8 cellular contexts compared by ENCODE assay signal in genomic region chr2:221571391-221572179, GRCh38. TPM values are rescaled to one million over a fixed set of nuclear protein-coding genes. Genes with fewer than 3 reads are reported as not detected.
DNase-seq lines count a peak whose midpoint lies in the region; ATAC-seq, FAIRE-seq and TF ChIP-seq lines count a peak whose summit lies in the region.

No MANE protein-coding gene starts in this region.

- H3K36me3 ChIP-seq in SK-N-SH (replicated peaks in 1 of 2; ENCODE audit: control insufficient read depth in 1 of 2, insufficient read depth in 2 of 2, low read length in 1 of 2) (no peaks in the 10 kb centered on the region), brain microvascular endothelial cell (replicated peaks) (no peaks in the 10 kb centered on the region), small intestine (ENCODE audit: control insufficient read depth in 2 of 2, insufficient read depth in 2 of 2, low read length in 2 of 2) (no peaks in the 10 kb centered on the region)

- CTCF ChIA-PET in SK-N-SH (lab: Yijun Ruan, JAX): interaction anchor here (2.5 kb wide), 2 partner anchors 877 to 889 kb away, joined by 11 to 18 read pairs; no protein-coding TSS in a partner anchor

- H3K9me2 ChIP-seq in SK-N-SH: no peaks in the 10 kb centered on the region

- H3K9me3 ChIP-seq in SK-N-SH (no peaks in the 10 kb centered on the region), small intestine (ENCODE audit: control insufficient read depth, low read depth) (no peaks in the 10 kb centered on the region)

- H2AFZ ChIP-seq in SK-N-SH (ENCODE audit: low read depth): peak overlapping the region; percentile 88

- H3K27ac ChIP-seq in SK-N-SH (ENCODE audit: low read depth in 2 of 2, low read length in 1 of 2) (no peak overlapping the region), brain microvascular endothelial cell (no peak overlapping the region), small intestine (ENCODE audit: low read depth in 1 of 2, low read length in 1 of 2) (no peak overlapping the region)

- H3K4me3 ChIP-seq in SK-N-SH (ENCODE audit: low read depth in 2 of 2, low read length in 1 of 2): peak overlapping the region; percentile 50 to 74
- peak overlapping the region; percentile 76 for H3K4me3 ChIP-seq in brain microvascular endothelial cell (ENCODE audit: low read depth, low read length)
- peak overlapping the region; percentile 47 to 57 for H3K4me3 ChIP-seq in small intestine (ENCODE audit: low read depth in 1 of 2, low read length in 2 of 2)

- no peaks in the 10 kb centered on the region for H3K79me2 ChIP-seq in SK-N-SH (ENCODE audit: insufficient read depth)

- H4K20me1 ChIP-seq in SK-N-SH (ENCODE audit: insufficient read depth): no peaks in the 10 kb centered on the region

- FAIRE-seq in small intestine (lab: Jason Lieb, UNC): no peak

- no peak for DNase-seq in activated CD4-positive, CD25-positive, alpha-beta regulatory T cell (lab: John Stamatoyannopoulos, UW)
- DNase-seq in SK-N-SH (peak; percentile 16), brain microvascular endothelial cell (peak; percentile 32), iPS-NIHi11 (ENCODE audit: low spot score) (peak; percentile 33), small intestine (no peak)
- no peak for DNase-seq in central memory CD4-positive, alpha-beta T cell

- TF ChIP-seq CTCF in SK-N-SH (IDR thresholded peaks at IDR 0.05): no peak
- no peak for TF ChIP-seq CTCF in brain microvascular endothelial cell (IDR thresholded peaks at IDR 0.05; ENCODE audit: low read depth, low read length, missing control alignments)

- peaks cover 47% of the 10 kb centered on the region for H3K27me3 ChIP-seq in SK-N-SH (ENCODE audit: insufficient read depth)
- no peaks in the 10 kb centered on the region for H3K27me3 ChIP-seq in brain microvascular endothelial cell (replicated peaks)
- peaks cover 0 to 12% of the 10 kb centered on the region in 2 donors for H3K27me3 ChIP-seq in small intestine (ENCODE audit: control insufficient read depth in 2 of 2, insufficient read depth in 2 of 2, low read length in 2 of 2)

- in situ Hi-C loops in brain microvascular endothelial cell (cut with HindIII; ENCODE audit: low pct_ligation_motif_present, low sequenced_read_pairs): no loop called here

- TF ChIP-seq RAD21 in SK-N-SH (IDR thresholded peaks at IDR 0.05; ENCODE audit: low read length): no peak

- H3K9ac ChIP-seq in SK-N-SH: no peak overlapping the region; the same call in 1 of the 2 replicates

- POLR2A ChIA-PET in SK-N-SH (lab: Yijun Ruan, JAX): no interaction called here

- H3K4me1 ChIP-seq in SK-N-SH (ENCODE audit: control insufficient read depth in 1 of 2, insufficient read depth in 2 of 2, low read depth in 1 of 2, low read length in 1 of 2) (peaks cover 0 to 10% of the 10 kb centered on the region in 2 experiments; a peak in 1 of 4 replicates), small intestine (ENCODE audit: control insufficient read depth in 2 of 2, insufficient read depth in 1 of 2, low read depth in 1 of 2, low read length in 1 of 2) (peaks cover 0 to 7% of the 10 kb centered on the region in 2 donors)

- ATAC-seq in activated CD4-positive, CD25-positive, alpha-beta regulatory T cell treated with anti-CD3 and anti-CD28 coated beads, Interleukin-2, amount 50 U/mL, for 24 hours: peak; percentile 2 to 7
- peak; percentile 1 for ATAC-seq in HG02981 (IDR thresholded peaks at IDR 0.05; ENCODE audit: unreplicated experiment)

- under 1% methylated on average over 21 of the region's 71 CpGs for WGBS in SK-N-SH (ENCODE audit: low lambda C conversion rate)
- 0 to 2% (median 1%) methylated on average over 68 to 71 of the region's 71 CpGs for WGBS in small intestine, 3 donors

- TF ChIP-seq EP300 in SK-N-SH (IDR thresholded peaks at IDR 0.05; ENCODE audit: borderline replicate concordance in 1 of 2, low read depth in 1 of 2, low read length in 1 of 2): no peak

- peak overlapping the region; percentile 93 for H3K4me2 ChIP-seq in SK-N-SH

- peaks cover 5% of the 10 kb centered on the region for H3F3A ChIP-seq in SK-N-SH (replicated peaks; ENCODE audit: insufficient read depth)

TF ChIP-seq in SK-N-SH, 30 proteins besides CTCF, POLR2A, EP300 and RAD21:
- no peak for TF ChIP-seq FOXM1 (IDR thresholded peaks at IDR 0.05; ENCODE audit: low read depth)
- TF ChIP-seq USF2 (IDR thresholded peaks at IDR 0.05; ENCODE audit: borderline replicate concordance, low read depth, low read length): no peak
- no peak for TF ChIP-seq FOSL2 (IDR thresholded peaks at IDR 0.05; ENCODE audit: borderline replicate concordance, low read depth)
- no peak for TF ChIP-seq REST (IDR thresholded peaks at IDR 0.05; ENCODE audit: low read depth, low read length)
- no peak for TF ChIP-seq EZH2phosphoT487 (IDR thresholded peaks at IDR 0.05; ENCODE audit: borderline replicate concordance, low read depth)
- no peak for TF ChIP-seq SIN3A (IDR thresholded peaks at IDR 0.05; ENCODE audit: borderline replicate concordance, low read depth, low read length)
- TF ChIP-seq TEAD4 (IDR thresholded peaks at IDR 0.05; ENCODE audit: borderline replicate concordance, insufficient read depth): no peak
- TF ChIP-seq ELF1 (IDR thresholded peaks at IDR 0.05): no peak
- TF ChIP-seq MXI1 (IDR thresholded peaks at IDR 0.05; ENCODE audit: low read depth, low read length): no peak
- TF ChIP-seq GATA2 (CRISPR knock-in tag; IDR thresholded peaks at IDR 0.05): no peak
- no peak for TF ChIP-seq IRF3 (IDR thresholded peaks at IDR 0.05; ENCODE audit: low read depth, low read length)
- TF ChIP-seq POLR2AphosphoS5 (IDR thresholded peaks at IDR 0.05; ENCODE audit: low read depth, low read length): no peak
TF ChIP-seq in SK-N-SH: peak in this region for 0.

RNA-seq across cellular contexts. Expression of gene EPHA4, which starts 0.5 kb away (rescaled TPM):
- polyA plus RNA-seq in SK-N-SH (2012; rRNA removed): 0.73 and 0.90 TPM in 2 replicates
- polyA plus RNA-seq in SK-N-SH (2012; cell fraction: cytosol; rRNA removed): 0.62 and 0.76 TPM in 2 replicates
- polyA plus RNA-seq in SK-N-SH (2012; cell fraction: nucleus; rRNA removed): 1.3 and 1.8 TPM in 2 replicates
- polyA plus RNA-seq in small intestine: 1 to 10 TPM in 1 of 3 donors, not detected in 2; 3.1 TPM

Comparison
In these comparisons a context has a peak if more than half of its experiments do, and no peak if none do; other contexts are left out.
1. DNase-seq: peak in SK-N-SH (single experiment), brain microvascular endothelial cell (single experiment) and iPS-NIHi11 (single experiment); none in activated CD4-positive, CD25-positive, alpha-beta regulatory T cell (0 of 4), small intestine (single experiment) and central memory CD4-positive, alpha-beta T cell (single experiment).
2. Peak in every context shown above with its lines, with median percentiles within 50 percentile points of each other: H3K4me3 ChIP-seq.